25 cellular contexts compared by ENCODE assay signal in genomic region chr10:130957423-130957822, GRCh38.
"Had no signal": no experiment of that assay in that cellular context is flagged by ENCODE, and none has a peak within 500 bp of the region (broad histone marks: within the 10 kb centered on the region; RNA-seq: fewer than 3 reads in every experiment).

No MANE protein-coding gene starts in this region.

- H3K4me1 ChIP-seq: pancreas, prostate gland, right lobe of liver, sigmoid colon, suprapubic skin, testis, tibial artery, transverse colon, upper lobe of right lung, uterus had no signal

- H3K36me3 ChIP-seq: neutrophil, pancreas, prostate gland, right lobe of liver, sigmoid colon, suprapubic skin, tibial artery, transverse colon, upper lobe of right lung, uterus had no signal

- H3K9me3 ChIP-seq: neutrophil, pancreas, prostate gland, right lobe of liver, sigmoid colon, suprapubic skin, testis, tibial artery, transverse colon, upper lobe of right lung, uterus had no signal

- H3K27me3 ChIP-seq: neutrophil, right lobe of liver, sigmoid colon, testis, tibial artery, transverse colon, upper lobe of right lung, uterus had no signal

- FAIRE-seq: pancreas, small intestine had no signal

- DNase-seq: naive thymus-derived CD8-positive, alpha-beta T cell; nephron progenitor cell; nucleus accumbens; pancreas; right cardiac atrium; right lobe of liver; sigmoid colon; small intestine; stimulated activated CD4-positive, alpha-beta T cell treated with anti-CD3 and anti-CD28 coated beads, Interleukin-15, amount 100 ng/mL, for 24 hours; stimulated activated CD4-positive, alpha-beta T cell treated with anti-CD3 and anti-CD28 coated beads, Interleukin-2, amount 100 ng/mL, for 24 hours; stimulated activated CD4-positive, alpha-beta T cell treated with anti-CD3 and anti-CD28 coated beads, Interleukin-4, amount 100 ng/mL, for 1 hour; stimulated activated CD4-positive, alpha-beta T cell treated with anti-CD3 and anti-CD28 coated beads, Interleukin-4, amount 100 ng/mL, for 4 hours; stimulated activated CD8-positive, alpha-beta memory T cell treated with anti-CD3 and anti-CD28 coated beads, Interleukin-4, amount 100 ng/mL, for 48 hours; stimulated activated naive CD4-positive, alpha-beta T cell; stimulated activated naive CD8-positive, alpha-beta T cell treated with anti-CD3 and anti-CD28 coated beads, Interleukin-15, amount 100 ng/mL, for 72 hours; stimulated activated naive CD8-positive, alpha-beta T cell treated with anti-CD3 and anti-CD28 coated beads, Interleukin-15, Interleukin-2, amounts not matched to agents 100 U/mL and 50 U/mL, for 24 hours; substantia nigra; testis; tibial artery; transverse colon; upper lobe of right lung; uterus had no signal

- H3K27ac ChIP-seq: neutrophil, pancreas, prostate gland, right lobe of liver, sigmoid colon, suprapubic skin, testis, tibial artery, transverse colon, upper lobe of right lung, uterus had no signal

- H3K4me3 ChIP-seq: pancreas, prostate gland, right lobe of liver, sigmoid colon, suprapubic skin, testis, tibial artery, transverse colon, upper lobe of right lung, uterus had no signal
